Comparison of ENCODE assay signal across 25 cellular contexts in genomic region chr20:35199696-35200095, GRCh38. TPM values are rescaled to one million over a fixed set of nuclear protein-coding genes. Genes with fewer than 3 reads are reported as not detected.
DNase-seq lines count a peak whose midpoint lies in the region; ATAC-seq, FAIRE-seq and TF ChIP-seq lines count a peak whose summit lies in the region.
"Had no signal": no experiment of that assay in that cellular context is flagged by ENCODE, and none has a peak within 500 bp of the region (broad histone marks: within the 10 kb centered on the region; RNA-seq: fewer than 3 reads in every experiment).

No MANE protein-coding gene starts in this region.

- H3K79me2 ChIP-seq in astrocyte (ENCODE audit: insufficient read depth, low read length), result no peaks in the 10 kb centered on the region

- no peak overlapping the region for H2BK120ac ChIP-seq in IMR-90 (ENCODE audit: low read depth, low read length)

- H3K4me1 ChIP-seq in IMR-90 (ENCODE audit: control insufficient read depth, insufficient read depth, low read length) (peaks cover 2% of the 10 kb centered on the region; the same call in 1 of the 2 replicates), astrocyte (ENCODE audit: insufficient read depth, low read length) (no peaks in the 10 kb centered on the region)
- H3K4me1 ChIP-seq: left ventricle myocardium inferior, psoas muscle, uterus had no signal

- H4K8ac ChIP-seq in IMR-90 (ENCODE audit: low read depth in 2 of 2, low read length in 2 of 2), result no peak overlapping the region

- H3K56ac ChIP-seq in IMR-90 (ENCODE audit: extremely low read depth, insufficient read depth, low read length), result no peak overlapping the region

- FAIRE-seq in astrocyte (lab: Jason Lieb, UNC), result no peak
- FAIRE-seq: A204.1, GM12892, HTR-8/SVneo had no signal

- CTCF ChIA-PET in IMR-90 (lab: Yijun Ruan, JAX), result no interaction called here

- no peaks in the 10 kb centered on the region for H3K79me1 ChIP-seq in IMR-90 (ENCODE audit: low read depth in 1 of 2, low read length in 2 of 2)

- H3K27ac Mint-ChIP-seq in astrocyte (ENCODE audit: unreplicated experiment), result no peak overlapping the region
- H3K27ac Mint-ChIP-seq: activated naive CD4-positive, alpha-beta T cell treated with anti-CD3 and anti-CD28 coated beads, Interleukin-2, amount 50 U/mL, for 72 hours; activated T-helper 1 cell treated with anti-CD3 and anti-CD28 coated beads, Interleukin-12 subunit alpha, Interleukin-12 subunit beta, Interleukin-2, Interleukin-4 antibody, amounts not matched to agents 30 ng/mL and 10 ng/mL and 1 ng/mL, durations not matched to agents 14 hours and 24 hours and 36 hours had no signal

- no peak overlapping the region for H2AK9ac ChIP-seq in IMR-90 (replicated peaks; ENCODE audit: low read depth, low read length, poor library complexity)

- POLR2A ChIA-PET in IMR-90 (lab: Charles Lee; ENCODE audit: unreplicated experiment), result no interaction called here

- H2BK5ac ChIP-seq in IMR-90 (ENCODE audit: low read depth, low read length, poor library complexity, severe bottlenecking), result peak overlapping the region; percentile 65

- H3K14ac ChIP-seq in IMR-90 (replicated peaks; ENCODE audit: low read depth, low read length), result no peak overlapping the region

- H2AK5ac ChIP-seq in IMR-90 (ENCODE audit: low read depth, low read length), result no peak overlapping the region

- DNase-seq in IMR-90, result peak; percentile 66
- peak; percentile 48 for DNase-seq in astrocyte (ENCODE audit: low read depth)
- DNase-seq in foreskin fibroblast, result peak; percentile 39 to 62
- no peak for DNase-seq in NCI-H2081 treated with DMSO at 0.1 percent for 48 hours (lab: John Stamatoyannopoulos, UW)
- no peak for DNase-seq in NCI-H128 (lab: John Stamatoyannopoulos, UW; ENCODE audit: unreplicated experiment)
- DNase-seq: activated CD4-positive, alpha-beta T cell treated with anti-CD3 and anti-CD28 coated beads for 1 hour; activated CD8-positive, alpha-beta memory T cell treated with anti-CD3 and anti-CD28 coated beads for 24 hours; glutamatergic neuron; left ventricle myocardium inferior; mucosa of descending colon; NCI-H1417 treated with DMSO at 0.1 percent for 48 hours; NCI-H2171 treated with DMSO at 0.1 percent for 48 hours; psoas muscle; T-helper 9 cell; uterus had no signal

- no peak overlapping the region; the same call in 1 of the 2 replicates for H4K5ac ChIP-seq in IMR-90 (ENCODE audit: low read depth, low read length)

- no peak overlapping the region for H3K18ac ChIP-seq in IMR-90 (ENCODE audit: low read depth, low read length)

- ATAC-seq in IMR-90 (ENCODE audit: low read depth) (peak; percentile 62), GM18858 (IDR thresholded peaks at IDR 0.05; ENCODE audit: unreplicated experiment) (no peak), HG03442 (IDR thresholded peaks at IDR 0.05; ENCODE audit: unreplicated experiment) (no peak)
- ATAC-seq: activated naive CD4-positive, alpha-beta T cell treated with anti-CD3 and anti-CD28 coated beads, Interleukin-2, amount 50 U/mL, for 72 hours; mucosa of descending colon; psoas muscle; SK-N-SH treated with all-trans-retinoic acid at 6 μM for 48 hours had no signal

- no peak overlapping the region for H3K4me3 Mint-ChIP-seq in astrocyte (ENCODE audit: unreplicated experiment)
- H3K4me3 Mint-ChIP-seq: activated T-helper 1 cell treated with anti-CD3 and anti-CD28 coated beads, Interleukin-12 subunit alpha, Interleukin-12 subunit beta, Interleukin-2, Interleukin-4 antibody, amounts not matched to agents 30 ng/mL and 10 ng/mL and 1 ng/mL, durations not matched to agents 14 hours and 24 hours and 36 hours had no signal

- peak overlapping the region; percentile 22; the same call in 1 of the 2 replicates for H3K4me2 ChIP-seq in IMR-90 (ENCODE audit: low read depth, low read length)
- peak overlapping the region; percentile 43 for H3K4me2 ChIP-seq in astrocyte (ENCODE audit: low read length)
- H3K4me2 ChIP-seq: BLaER1 treated with 17β-estradiol and CSF1 and Interleukin-3, amounts not matched to agents 10 nM and 100 nM had no signal

- H3K27ac ChIP-seq in 22Rv1, result peak overlapping the region; percentile 11; the same call in 1 of the 2 replicates
- no peak overlapping the region for H3K27ac ChIP-seq in IMR-90 (ENCODE audit: insufficient read depth, low read length)
- peak overlapping the region; percentile 16 for H3K27ac ChIP-seq in astrocyte (ENCODE audit: low read depth, low read length)
- H3K27ac ChIP-seq: BLaER1 treated with 17β-estradiol and CSF1 and Interleukin-3, amounts not matched to agents 10 nM and 100 nM; left ventricle myocardium inferior; psoas muscle; uterus had no signal

- H2BK20ac ChIP-seq in IMR-90 (ENCODE audit: low read depth, low read length), result no peak overlapping the region

- H3K4me3 ChIP-seq in IMR-90 (ENCODE audit: insufficient read depth, low read depth, low read length) (no peak overlapping the region), astrocyte (ENCODE audit: insufficient read depth, low read depth, low read length) (no peak overlapping the region), foreskin fibroblast (ENCODE audit: low read depth in 1 of 2, low read length in 2 of 2) (no peak overlapping the region)
- H3K4me3 ChIP-seq: BLaER1 treated with 17β-estradiol and CSF1 and Interleukin-3, amounts not matched to agents 10 nM and 100 nM; left ventricle myocardium inferior; mucosa of descending colon; psoas muscle; uterus had no signal

- TF ChIP-seq CTCF in 22Rv1 (IDR thresholded peaks at IDR 0.05) (no peak), IMR-90 (conservative IDR thresholded peaks at IDR 0.05; ENCODE audit: low read depth, low read length) (no peak), astrocyte (IDR thresholded peaks at IDR 0.05; ENCODE audit: insufficient read depth, low read depth, low read length) (no peak), foreskin fibroblast (IDR thresholded peaks at IDR 0.05; ENCODE audit: low read depth, low read length) (no peak)

- dilution Hi-C loops in IMR-90 (cut with HindIII; ENCODE audit: low sequenced_read_pairs, unreplicated experiment), result no loop called here

- H3K36me3 ChIP-seq in IMR-90 (ENCODE audit: control insufficient read depth, insufficient read depth, low read length), result no peaks in the 10 kb centered on the region
- H3K36me3 ChIP-seq in astrocyte (ENCODE audit: insufficient read depth, low read length), result no peaks in the 10 kb centered on the region
- H3K36me3 ChIP-seq: uterus had no signal

- peaks cover 25% of the 10 kb centered on the region for H3K9me3 Mint-ChIP-seq in astrocyte (ENCODE audit: unreplicated experiment)

- H3K36me3 Mint-ChIP-seq in astrocyte (ENCODE audit: low read depth, unreplicated experiment), result peaks cover 4% of the 10 kb centered on the region

- no peaks in the 10 kb centered on the region for H3K27me3 Mint-ChIP-seq in astrocyte (ENCODE audit: low read depth, unreplicated experiment)

- no peaks in the 10 kb centered on the region for H3K9me1 ChIP-seq in IMR-90 (ENCODE audit: insufficient read depth, low read length)

- no peak overlapping the region for H4K91ac ChIP-seq in IMR-90 (ENCODE audit: insufficient read depth, low read depth, low read length)

- TF ChIP-seq POLR2A in IMR-90 (IDR thresholded peaks at IDR 0.05; ENCODE audit: low read depth, low read length), result no peak

- peaks cover 6% of the 10 kb centered on the region for H3K4me1 Mint-ChIP-seq in astrocyte (ENCODE audit: low read depth, unreplicated experiment)

- TF ChIP-seq RAD21 in IMR-90 (IDR thresholded peaks at IDR 0.05; ENCODE audit: low read length), result no peak

- H3K23ac ChIP-seq in IMR-90 (ENCODE audit: low read depth, low read length), result no peak overlapping the region

- H3K27me3 ChIP-seq in IMR-90 (ENCODE audit: control insufficient read depth, insufficient read depth, low read length) (no peaks in the 10 kb centered on the region), astrocyte (ENCODE audit: insufficient read depth, low read length) (no peaks in the 10 kb centered on the region)
- H3K27me3 ChIP-seq: BLaER1 treated with 17β-estradiol and CSF1 and Interleukin-3, amounts not matched to agents 10 nM and 100 nM; uterus had no signal

- 0 out of 2 replicates have a peak, but pooled peaks cover 4% of the 10 kb centered on the region for H4K20me1 ChIP-seq in IMR-90 (ENCODE audit: insufficient read depth, low read length)
- H4K20me1 ChIP-seq in astrocyte (ENCODE audit: insufficient read depth, low read length), result no peaks in the 10 kb centered on the region
- H4K20me1 ChIP-seq: BLaER1 treated with 17β-estradiol and CSF1 and Interleukin-3, amounts not matched to agents 10 nM and 100 nM had no signal

- no peak overlapping the region for H2AFZ ChIP-seq in IMR-90 (replicated peaks; ENCODE audit: low read length, poor library complexity)
- no peak overlapping the region for H2AFZ ChIP-seq in astrocyte (ENCODE audit: low read depth, low read length)

- H3K9ac ChIP-seq in IMR-90 (ENCODE audit: low read depth, low read length) (no peak overlapping the region), astrocyte (ENCODE audit: low read length) (no peak overlapping the region)
- H3K9ac ChIP-seq: BLaER1 treated with 17β-estradiol and CSF1 and Interleukin-3, amounts not matched to agents 10 nM and 100 nM had no signal

- H3K4ac ChIP-seq in IMR-90 (ENCODE audit: low read depth, low read length), result no peak overlapping the region

- in situ Hi-C loops in IMR-90 (cut with MboI; ENCODE audit: low sequenced_read_pairs), result loop anchor here (10.0 kb wide), 1 partner anchor 55 kb away; the partner anchor contains the start of gene EDEM2

- no peak overlapping the region for H2BK15ac ChIP-seq in IMR-90 (ENCODE audit: low read depth, low read length)

- H3K9me3 ChIP-seq in IMR-90 (ENCODE audit: control insufficient read depth, insufficient read depth, low read length), result peaks cover 15% of the 10 kb centered on the region
- peaks cover 12% of the 10 kb centered on the region for H3K9me3 ChIP-seq in astrocyte (ENCODE audit: insufficient read depth, low read depth, low read length)

- intact Hi-C loops in IMR-90 (cut with micrococcal nuclease), result loop anchor here (10.0 kb wide), 1 partner anchor 325 kb away; the partner anchor contains the start of genes ACSS2 and GGT7

- BruUV-seq in IMR-90 (replicated peaks; lab: Mats Ljungman, UMichigan), result no TSS peak

TF ChIP-seq in IMR-90, 13 proteins besides CTCF, POLR2A, EP300 and RAD21 (continues in another document):
- no peak for TF ChIP-seq BHLHE40 (IDR thresholded peaks at IDR 0.05; ENCODE audit: low read depth, low read length)

RNA-seq across cellular contexts. Expression of gene MMP24, which starts 26.8 kb away (rescaled TPM):
- total RNA-seq in IMR-90 (2012; rRNA removed) (0.36 and 0.56 TPM in 2 replicates), astrocyte (13.7 and 15.6 TPM in 2 replicates)
- polyA plus RNA-seq in IMR-90 (2012; rRNA removed), result 0.79 and 0.86 TPM in 2 replicates
- polyA plus RNA-seq in IMR-90 (2012; cell fraction: cytosol; rRNA removed), result 0.32 and 1.0 TPM in 2 replicates
- 0.34 and 0.54 TPM in 2 replicates for polyA plus RNA-seq in IMR-90 (2012; cell fraction: nucleus; rRNA removed; ENCODE audit: low replicate concordance)
- total RNA-seq: activated naive CD4-positive, alpha-beta T cell treated with anti-CD3 and anti-CD28 coated beads, Interleukin-2, amount 50 U/mL, for 72 hours had no signal

RNA-seq across cellular contexts. Expression of gene PROCR, which starts 27.8 kb away (rescaled TPM):
- total RNA-seq in IMR-90 (2012; rRNA removed) (25.0 and 36.4 TPM in 2 replicates), astrocyte (36.2 and 39.5 TPM in 2 replicates)
- polyA plus RNA-seq in IMR-90 (2012; rRNA removed), result 41.9 and 60.5 TPM in 2 replicates
- 26.1 and 52.9 TPM in 2 replicates for polyA plus RNA-seq in IMR-90 (2012; cell fraction: cytosol; rRNA removed)
- 12.7 and 15.9 TPM in 2 replicates for polyA plus RNA-seq in IMR-90 (2012; cell fraction: nucleus; rRNA removed; ENCODE audit: low replicate concordance)

RNA-seq across cellular contexts. Expression of gene EDEM2, which starts 52.6 kb away (rescaled TPM):
- total RNA-seq in IMR-90 (2012; rRNA removed), result 22.5 and 27.4 TPM in 2 replicates
- polyA plus RNA-seq in IMR-90 (2012; rRNA removed), result 17.1 and 19.0 TPM in 2 replicates
- polyA plus RNA-seq in IMR-90 (2012; cell fraction: cytosol; rRNA removed), result 15.3 and 24.8 TPM in 2 replicates
- 12.0 and 14.1 TPM in 2 replicates for polyA plus RNA-seq in IMR-90 (2012; cell fraction: nucleus; rRNA removed; ENCODE audit: low replicate concordance)
- 32.5 and 33.4 TPM in 2 replicates for total RNA-seq in astrocyte

Comparison
In these comparisons a context has a peak if more than half of its experiments do, and no peak if none do; other contexts are left out.
1. DNase-seq: peak in IMR-90 (single experiment), astrocyte (single experiment) and foreskin fibroblast (2 of 2); none in NCI-H2081 treated with DMSO at 0.1 percent for 48 hours (single experiment) and NCI-H128 (single experiment).